In the genomic region with DNA sequence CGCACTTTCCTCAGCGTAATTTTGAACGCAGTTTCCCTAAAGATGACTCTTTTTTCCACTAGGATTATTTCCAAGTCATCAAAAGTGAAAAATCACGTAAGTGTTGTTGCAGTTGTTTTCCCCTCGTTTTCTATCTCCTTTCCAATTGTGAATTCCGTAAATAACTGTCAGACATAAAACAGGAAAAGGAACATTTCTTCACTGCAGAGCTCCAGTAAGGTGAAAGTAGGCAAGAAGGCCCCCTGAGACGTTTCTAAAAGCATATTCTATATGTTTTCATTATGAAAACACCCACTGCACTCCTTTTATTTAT, we compare ENCODE assay signal across 8 cellular contexts. TPM values are rescaled to one million over a fixed set of nuclear protein-coding genes. Genes with fewer than 3 reads are reported as not detected.
DNase-seq lines count a peak whose midpoint lies in the region; ATAC-seq, FAIRE-seq and TF ChIP-seq lines count a peak whose summit lies in the region.

No MANE protein-coding gene starts in this region.

- H3K18ac ChIP-seq in H1 (ENCODE audit: extremely low read depth, low read length) = no peak overlapping the region

- POLR2A ChIA-PET in H1 (lab: Charles Lee; ENCODE audit: partially characterized antibody) = interaction anchor here (1.0 to 1.3 kb wide), 2 partner anchors 8 to 16 kb away, joined by 4 read pairs; no protein-coding TSS in a partner anchor

- no peak overlapping the region for H3K23ac ChIP-seq in H1 (ENCODE audit: insufficient read length)

- TF ChIP-seq RAD21 in H1 (IDR thresholded peaks at IDR 0.05 in 1 of 2, conservative IDR thresholded peaks at IDR 0.05 in 1 of 2; ENCODE audit: low read depth in 2 of 2, low read length in 2 of 2) = no peak

- H2BK12ac ChIP-seq in H1 (ENCODE audit: low read depth, low read length) = no peak overlapping the region

- H3K4me2 ChIP-seq in OCI-LY3 (ENCODE audit: low read length) (peak overlapping the region; percentile 85), H1 (ENCODE audit: insufficient read depth in 1 of 2, low read depth in 2 of 2, low read length in 2 of 2) (peak overlapping the region; percentile 44 to 80)

- no peaks in the 10 kb centered on the region; the same call in 1 of the 2 replicates for H3K23me2 ChIP-seq in H1 (ENCODE audit: low read depth, low read length)

- no peak for FAIRE-seq in H1 (lab: Jason Lieb, UNC)

- no peak overlapping the region for H2AK5ac ChIP-seq in H1 (ENCODE audit: low read depth, low read length)

- H3K79me1 ChIP-seq in H1 (ENCODE audit: low read depth, low read length) = no peaks in the 10 kb centered on the region

- no peak overlapping the region for H3K56ac ChIP-seq in H1 (replicated peaks; ENCODE audit: insufficient read length, low read depth, low read length)

- H4K20me1 ChIP-seq in OCI-LY3 (ENCODE audit: insufficient read depth, low read length) = peaks cover 44% of the 10 kb centered on the region
- H4K20me1 ChIP-seq in H1 (replicated peaks in 1 of 2; ENCODE audit: control insufficient read depth in 1 of 2, insufficient read depth in 2 of 2, low read length in 2 of 2) = no peaks in the 10 kb centered on the region

- H3K14ac ChIP-seq in H1 (ENCODE audit: insufficient read length) = no peak overlapping the region

- no peak for ATAC-seq in CD4-positive, CD25-positive, alpha-beta regulatory T cell (ENCODE audit: low read depth in 2 of 2)
- no peak for ATAC-seq in HG02642 (IDR thresholded peaks at IDR 0.05; ENCODE audit: poor library complexity, unreplicated experiment)
- ATAC-seq in GM19467 (IDR thresholded peaks at IDR 0.05; ENCODE audit: unreplicated experiment) = no peak

- peaks cover 9% of the 10 kb centered on the region for H3K36me3 Mint-ChIP-seq in CD4-positive, CD25-positive, alpha-beta regulatory T cell
- no peaks in the 10 kb centered on the region for H3K36me3 Mint-ChIP-seq in nephron progenitor cell (ENCODE audit: low read depth)

- no peaks in the 10 kb centered on the region for H3K9me3 ChIP-seq in CD4-positive, CD25-positive, alpha-beta regulatory T cell (ENCODE audit: control insufficient read depth in 2 of 2, low read length in 2 of 2)
- no peaks in the 10 kb centered on the region for H3K9me3 ChIP-seq in OCI-LY3 (ENCODE audit: insufficient read depth, low read length)
- no peaks in the 10 kb centered on the region for H3K9me3 ChIP-seq in H1 (ENCODE audit: insufficient read depth in 2 of 2, low read depth in 1 of 2, low read length in 1 of 2)

- peak overlapping the region; percentile 96 for H3K4me3 ChIP-seq in CD4-positive, CD25-positive, alpha-beta regulatory T cell (ENCODE audit: low read depth, low read length)
- H3K4me3 ChIP-seq in OCI-LY3 (ENCODE audit: low read length) (peak overlapping the region; percentile 97), H1 (ENCODE audit: extremely low read depth in 1 of 4, insufficient read depth in 2 of 4, low read depth in 3 of 4, low read length in 4 of 4) (peak overlapping the region; percentile 29 to 72 (median 50))

- H3K79me2 ChIP-seq in OCI-LY3 (ENCODE audit: low read length) (peaks cover 57% of the 10 kb centered on the region), H1 (ENCODE audit: control insufficient read depth in 1 of 2, insufficient read depth in 2 of 2, low read length in 2 of 2) (no peaks in the 10 kb centered on the region; a peak in 2 of 4 replicates)

- no peak overlapping the region for H2BK20ac ChIP-seq in H1 (ENCODE audit: low read length)

- no peak overlapping the region for H2BK120ac ChIP-seq in H1 (replicated peaks; ENCODE audit: low read depth, low read length)

- H2BK15ac ChIP-seq in H1 (ENCODE audit: low read length) = no peak overlapping the region

- H3K27ac ChIP-seq in CD4-positive, CD25-positive, alpha-beta regulatory T cell (ENCODE audit: insufficient read depth, low read length, poor library complexity, severe bottlenecking) = peak overlapping the region; percentile 96
- no peak overlapping the region for H3K27ac ChIP-seq in OCI-LY3 (ENCODE audit: low read length)
- H3K27ac ChIP-seq in H1 (ENCODE audit: low read depth, low read length) = no peak overlapping the region

- peaks cover 49 to 84% (median 60%) of the 10 kb centered on the region in 4 donors for H3K4me1 Mint-ChIP-seq in CD4-positive, CD25-positive, alpha-beta regulatory T cell
- H3K4me1 Mint-ChIP-seq in nephron progenitor cell = peaks cover 32% of the 10 kb centered on the region

- H3K4me1 ChIP-seq in CD4-positive, CD25-positive, alpha-beta regulatory T cell (ENCODE audit: control insufficient read depth, insufficient read depth, low read length, poor library complexity, severe bottlenecking) = peaks cover 60% of the 10 kb centered on the region
- peaks cover 11% of the 10 kb centered on the region for H3K4me1 ChIP-seq in OCI-LY3 (ENCODE audit: low read length)
- H3K4me1 ChIP-seq in H1 (replicated peaks in 1 of 4; ENCODE audit: control insufficient read depth in 3 of 4, insufficient read depth in 4 of 4, low read length in 3 of 4) = peaks cover 0 to 4% (median 0%) of the 10 kb centered on the region in 4 experiments; a peak in 2 of 7 replicates

- H3K9me3 Mint-ChIP-seq in CD4-positive, CD25-positive, alpha-beta regulatory T cell = no peaks in the 10 kb centered on the region
- no peaks in the 10 kb centered on the region for H3K9me3 Mint-ChIP-seq in nephron progenitor cell

- no peak for TF ChIP-seq EP300 in H1 (IDR thresholded peaks at IDR 0.05; ENCODE audit: borderline replicate concordance in 1 of 2, low read depth in 2 of 2, low read length in 2 of 2)

- peak overlapping the region; percentile 71 for H3K9ac ChIP-seq in OCI-LY3 (ENCODE audit: low read length)
- peak overlapping the region in 2 of 4 experiments; percentile 54 to 57; a peak in 2 of 7 replicates for H3K9ac ChIP-seq in H1 (replicated peaks in 1 of 4; ENCODE audit: extremely low read depth in 1 of 4, low read depth in 3 of 4, low read length in 3 of 4)

- 5% methylated on average over 7 of the region's 7 CpGs; no CpG with 5 or more reads in 1 of the 2 experiments for WGBS in H1 (ENCODE audit: extremely low coverage in 1 of 2, insufficient coverage in 1 of 2, insufficient read length in 1 of 2, insufficient replicate concordance in 2 of 2, low coverage in 1 of 2, low lambda C conversion rate in 2 of 2, missing lambda C conversion rate in 1 of 2), 2 experiments

- H4K91ac ChIP-seq in H1 (replicated peaks; ENCODE audit: insufficient read length, low read length) = no peak overlapping the region

- H2AFZ ChIP-seq in OCI-LY3 (ENCODE audit: low read depth, low read length) (no peak overlapping the region), H1 (ENCODE audit: low read length) (no peak overlapping the region)

- H4K5ac ChIP-seq in H1 (ENCODE audit: insufficient read length, low read depth, low read length) = no peak overlapping the region

- H4K8ac ChIP-seq in H1 (ENCODE audit: extremely low read depth, insufficient read depth, low read length) = no peak overlapping the region

- no peak overlapping the region for H3K4ac ChIP-seq in H1 (replicated peaks; ENCODE audit: insufficient read length, low read depth, low read length)

- no peaks in the 10 kb centered on the region for H3K27me3 ChIP-seq in CD4-positive, CD25-positive, alpha-beta regulatory T cell (ENCODE audit: control insufficient read depth, insufficient read depth, low read length)
- H3K27me3 ChIP-seq in OCI-LY3 (ENCODE audit: low read depth, low read length) (no peaks in the 10 kb centered on the region), H1 (replicated peaks in 1 of 4; ENCODE audit: control insufficient read depth in 3 of 4, extremely low read depth in 1 of 4, insufficient read depth in 3 of 4, low read length in 3 of 4) (no peaks in the 10 kb centered on the region; a peak in 1 of 7 replicates)

- no peak for TF ChIP-seq CTCF in OCI-LY3 (IDR thresholded peaks at IDR 0.05; ENCODE audit: low read depth, low read length)
- TF ChIP-seq CTCF in H1 (IDR thresholded peaks at IDR 0.05; ENCODE audit: control extremely low read depth in 1 of 3, insufficient read depth in 1 of 3, low read depth in 1 of 3, low read length in 3 of 3) = no peak
- no peak for TF ChIP-seq CTCF in nephron progenitor cell (IDR thresholded peaks at IDR 0.05)

- H2BK5ac ChIP-seq in H1 (ENCODE audit: low read depth, low read length) = no peak overlapping the region

- H3K27me3 Mint-ChIP-seq in CD4-positive, CD25-positive, alpha-beta regulatory T cell = no peaks in the 10 kb centered on the region
- H3K27me3 Mint-ChIP-seq in nephron progenitor cell (ENCODE audit: low read depth, poor library complexity) = no peaks in the 10 kb centered on the region

- no peak for TF ChIP-seq POLR2A in H1 (IDR thresholded peaks at IDR 0.05; ENCODE audit: control extremely low read depth in 1 of 2, low read depth in 2 of 2, low read length in 2 of 2)

- H3K27ac Mint-ChIP-seq in CD4-positive, CD25-positive, alpha-beta regulatory T cell = peak overlapping the region; percentile 95 to 99 (median 96)
- H3K27ac Mint-ChIP-seq in nephron progenitor cell = peak overlapping the region; percentile 84

- no peaks in the 10 kb centered on the region for H3K36me3 ChIP-seq in CD4-positive, CD25-positive, alpha-beta regulatory T cell (ENCODE audit: control insufficient read depth, insufficient read depth, low read length)
- H3K36me3 ChIP-seq in OCI-LY3 (replicated peaks; ENCODE audit: low read depth, low read length) (peaks cover 5% of the 10 kb centered on the region), H1 (ENCODE audit: control insufficient read depth in 2 of 4, insufficient read depth in 4 of 4, low read length in 3 of 4) (no peaks in the 10 kb centered on the region)

- CTCF ChIA-PET in H1 (lab: Charles Lee; ENCODE audit: partially characterized antibody) = interaction anchor here (1.6 kb wide), 1 partner anchor 10 kb away, joined by 4 read pairs; no protein-coding TSS in a partner anchor

- H3K4me3 Mint-ChIP-seq in CD4-positive, CD25-positive, alpha-beta regulatory T cell = peak overlapping the region; percentile 90 to 96 (median 94)
- H3K4me3 Mint-ChIP-seq in nephron progenitor cell = peak overlapping the region; percentile 87

- DNase-seq in CD4-positive, CD25-positive, alpha-beta regulatory T cell = no peak
- no peak for DNase-seq in H1 (ENCODE audit: low read depth in 1 of 2, low spot score in 2 of 2)
- no peak for DNase-seq in nephron progenitor cell
- no peak for DNase-seq in COR-L47 (lab: John Stamatoyannopoulos, UW)
- no peak for DNase-seq in T1000 (lab: John Stamatoyannopoulos, UW)

TF ChIP-seq in H1, 55 proteins besides CTCF, POLR2A, EP300 and RAD21 (continues in another document):
- TF ChIP-seq RNF2 (IDR thresholded peaks at IDR 0.05; ENCODE audit: borderline replicate concordance, low read depth, low read length, missing control alignments, poor library complexity, severe bottlenecking) = no peak

RNA-seq across cellular contexts. Expression of a gene that starts 17.7 kb away (rescaled TPM):
- total RNA-seq in CD4-positive, CD25-positive, alpha-beta regulatory T cell = 76.7 TPM
- 10 to 100 TPM in 3 of 4 donors, 1 to 10 TPM in 1; 9.7 to 12.5 (median 11.8) TPM for polyA plus RNA-seq in CD4-positive, CD25-positive, alpha-beta regulatory T cell
- 5.9 and 6.1 TPM in 2 replicates for total RNA-seq in H1 (2021; fragmentation: NEBNext Ultra II Directional; extraction: Animal tissue kit (Norgen Biotek cat#: 25700))
- 1.7 and 2.2 TPM in 2 replicates for polyA plus RNA-seq in H1 (2011; rRNA removed)
- polyA plus RNA-seq in H1 (2011; cell fraction: cytosol; rRNA removed) = 2.0 TPM
- 7.2 TPM for polyA plus RNA-seq in H1 (2011; cell fraction: nucleus; rRNA removed)
- 3.2 to 4.7 TPM (median 3.7 TPM) in 4 replicates for polyA plus RNA-seq in H1 (2012, experiment 1 of 2)
- polyA plus RNA-seq in H1 (2012, experiment 2 of 2) = 0.10 TPM
- 2.9 TPM for polyA plus RNA-seq in H1 (2013, experiment 1 of 2)
- 2.9 TPM for polyA plus RNA-seq in H1 (2013, experiment 2 of 2)
- polyA minus RNA-seq in H1 (2011; rRNA and poly(A)+ RNA removed) = 6.5 and 9.7 TPM in 2 replicates
- polyA minus RNA-seq in H1 (2011; cell fraction: cytosol; rRNA and poly(A)+ RNA removed) = 3.7 TPM
- polyA minus RNA-seq in H1 (2011; cell fraction: nucleus; rRNA and poly(A)+ RNA removed) = 10.6 TPM

Comparison
In these comparisons a context has a peak if more than half of its experiments do, and no peak if none do; other contexts are left out.
1. RNA of a gene that starts 17.7 kb away (total RNA-seq): 76.7 TPM in CD4-positive, CD25-positive, alpha-beta regulatory T cell (single experiment); 5.9 to 6.1 TPM in H1; every median in the first group is over 10 times any median in the second.
2. Peak in every context shown above with its lines, with median percentiles within 50 percentile points of each other: H3K4me3 ChIP-seq.